In genomic region chr22:27435839-27436581, GRCh38 we compare ENCODE assay signal across 10 cellular contexts.
A peak's percentile ranks its signal among the peaks of the same experiment; 100 is the strongest.
DNase-seq lines count a peak whose midpoint lies in the region; ATAC-seq, FAIRE-seq and TF ChIP-seq lines count a peak whose summit lies in the region.
"Had no signal": no experiment of that assay in that cellular context is flagged by ENCODE, and none has a peak within 500 bp of the region (broad histone marks: within the 10 kb centered on the region; RNA-seq: fewer than 3 reads in every experiment).

No MANE protein-coding gene starts in this region.

- H3K79me2 ChIP-seq in GM23248 (ENCODE audit: insufficient read depth) (no peaks in the 10 kb centered on the region), astrocyte (ENCODE audit: insufficient read depth, low read length) (no peaks in the 10 kb centered on the region)

- H4K20me1 ChIP-seq in GM23248 (ENCODE audit: insufficient read depth) (no peaks in the 10 kb centered on the region), astrocyte (ENCODE audit: insufficient read depth, low read length) (no peaks in the 10 kb centered on the region)

- H3K27me3 ChIP-seq in GM23248 (replicated peaks; ENCODE audit: insufficient read depth) (no peaks in the 10 kb centered on the region), astrocyte (ENCODE audit: insufficient read depth, low read length) (peaks cover 8% of the 10 kb centered on the region)

- H3K27me3 Mint-ChIP-seq in astrocyte (ENCODE audit: low read depth, unreplicated experiment) = peaks cover 7% of the 10 kb centered on the region

- H3K36me3 ChIP-seq in GM23248 (ENCODE audit: low read depth) = no peaks in the 10 kb centered on the region
- no peaks in the 10 kb centered on the region for H3K36me3 ChIP-seq in astrocyte (ENCODE audit: insufficient read depth, low read length)

- H3K4me1 ChIP-seq in GM23248 (ENCODE audit: insufficient read depth) (peaks cover 16% of the 10 kb centered on the region), astrocyte (ENCODE audit: insufficient read depth, low read length) (peaks cover 17% of the 10 kb centered on the region)

- 11 to 15% methylated on average over 19 of the region's 19 CpGs for WGBS in GM23248 (ENCODE audit: low coverage in 1 of 2, low lambda C conversion rate in 2 of 2, missing lambda C conversion rate in 2 of 2), 2 experiments

- peak overlapping the region; percentile 39 for H3K4me2 ChIP-seq in GM23248 (ENCODE audit: unreplicated experiment)
- H3K4me2 ChIP-seq in astrocyte (ENCODE audit: low read length) = peak overlapping the region; percentile 54

- H3K9me3 ChIP-seq in GM23248 (ENCODE audit: low read depth) (no peaks in the 10 kb centered on the region), astrocyte (ENCODE audit: insufficient read depth, low read depth, low read length) (peaks cover 14% of the 10 kb centered on the region)

- intact Hi-C loops in Right ventricle myocardium superior (cut with DNase I) = no loop called here
- intact Hi-C loops in posterior vena cava (cut with DNase I) = no loop called here

- H3K27ac Mint-ChIP-seq in astrocyte (ENCODE audit: unreplicated experiment) = no peak overlapping the region
- H3K27ac Mint-ChIP-seq: dendritic cell treated with granulocyte-macrophage colony-stimulating factor and Interleukin-4, amounts not matched to agents 40 ng/mL and 50 ng/mL, for 4 days had no signal

- no peak overlapping the region for H3K4me3 ChIP-seq in GM23248
- no peak overlapping the region for H3K4me3 ChIP-seq in astrocyte (ENCODE audit: insufficient read depth, low read depth, low read length)

- in situ Hi-C loops in GM23248 (cut with MboI) = no loop called here

- H3K9ac ChIP-seq in GM23248 = no peak overlapping the region
- H3K9ac ChIP-seq in astrocyte (ENCODE audit: low read length) = no peak overlapping the region

- no peaks in the 10 kb centered on the region for H3K36me3 Mint-ChIP-seq in astrocyte (ENCODE audit: low read depth, unreplicated experiment)

- no peak for TF ChIP-seq CTCF in astrocyte (IDR thresholded peaks at IDR 0.05; ENCODE audit: insufficient read depth, low read depth, low read length)

- no peak overlapping the region for H3K4me3 Mint-ChIP-seq in astrocyte (ENCODE audit: unreplicated experiment)
- H3K4me3 Mint-ChIP-seq: dendritic cell treated with granulocyte-macrophage colony-stimulating factor and Interleukin-4, amounts not matched to agents 40 ng/mL and 50 ng/mL, for 4 days had no signal

- H3K9me3 Mint-ChIP-seq in astrocyte (ENCODE audit: unreplicated experiment) = peaks cover 11% of the 10 kb centered on the region
- H3K9me3 Mint-ChIP-seq: dendritic cell treated with granulocyte-macrophage colony-stimulating factor and Interleukin-4, amounts not matched to agents 40 ng/mL and 50 ng/mL, for 4 days had no signal

- H3K9me2 ChIP-seq in GM23248 (ENCODE audit: insufficient read depth) = no peaks in the 10 kb centered on the region

- no peaks in the 10 kb centered on the region; the same call in 1 of the 2 replicates for H3F3A ChIP-seq in GM23248 (ENCODE audit: insufficient read depth)

- DNase-seq in GM23248 = peak; percentile 86
- peak; percentile 77 for DNase-seq in astrocyte (ENCODE audit: low read depth)
- DNase-seq in Right ventricle myocardium superior = peak; percentile 75
- DNase-seq in posterior vena cava (ENCODE audit: low spot score) = peak; percentile 88
- DNase-seq: activated CD8-positive, alpha-beta memory T cell treated with anti-CD3 and anti-CD28 coated beads, Interleukin-2, amount 50 U/mL, for 4 hours had no signal

- FAIRE-seq in astrocyte (lab: Jason Lieb, UNC) = no peak

- H3K27ac ChIP-seq in GM23248 (no peak overlapping the region), astrocyte (ENCODE audit: low read depth, low read length) (no peak overlapping the region)

- H3K4me1 Mint-ChIP-seq in astrocyte (ENCODE audit: low read depth, unreplicated experiment) = peaks cover 7% of the 10 kb centered on the region

- ATAC-seq in Right ventricle myocardium superior (ENCODE audit: poor library complexity) (peak; percentile 87), GM21423 (IDR thresholded peaks at IDR 0.05; ENCODE audit: unreplicated experiment) (no peak), HG03175 (IDR thresholded peaks at IDR 0.05; ENCODE audit: unreplicated experiment) (no peak), HG02840 (IDR thresholded peaks at IDR 0.05; ENCODE audit: low FRiP score, unreplicated experiment) (no peak), HG03457 (IDR thresholded peaks at IDR 0.05; ENCODE audit: unreplicated experiment) (no peak)

- 0 out of 2 replicates have a peak overlapping the region, but pooled peaks have one; percentile 2 for H2AFZ ChIP-seq in GM23248
- peak overlapping the region; percentile 29 for H2AFZ ChIP-seq in astrocyte (ENCODE audit: low read depth, low read length)
